In genomic region chr13:75685239-75685697, GRCh38 we compare ENCODE assay signal across 1 cellular context.
TF ChIP-seq lines count a peak whose summit lies in the region.

No MANE protein-coding gene starts in this region.

TF ChIP-seq in GM23338, 12 proteins besides CTCF, POLR2A, EP300 and RAD21 (continued from another document):
- TF ChIP-seq ZNF331 (CRISPR knock-in tag; IDR thresholded peaks at IDR 0.05; ENCODE audit: low read depth): no peak
